In genomic region chr1:145460048-145460447, GRCh38 we compare ENCODE assay signal across 8 cellular contexts. TPM values are rescaled to one million over a fixed set of nuclear protein-coding genes. Genes with fewer than 3 reads are reported as not detected.
DNase-seq lines count a peak whose midpoint lies in the region; ATAC-seq, FAIRE-seq and TF ChIP-seq lines count a peak whose summit lies in the region.
"Not testable (repeated sequence)": the region's sequence is repeated elsewhere in the genome, so short reads cannot be mapped to it uniquely, and the experiment has no call there.

No MANE protein-coding gene starts in this region.

- H3K4me1 ChIP-seq in ES-I3 (ENCODE audit: insufficient read depth, low read length); PC-9 (replicated peaks; ENCODE audit: insufficient read depth); astrocyte (ENCODE audit: insufficient read depth, low read length); ectodermal cell (ENCODE audit: control insufficient read depth, insufficient read depth, low read length); iPS-15b (ENCODE audit: control insufficient read depth, insufficient read depth, low read length); smooth muscle cell (ENCODE audit: low read depth): not testable (repeated sequence)

- not testable (repeated sequence) for BruUV-seq in PC-9 (replicated peaks; lab: Mats Ljungman, UMichigan)

- H3K36me3 ChIP-seq in ES-I3 (ENCODE audit: insufficient read depth, low read length); PC-9 (ENCODE audit: low read depth); astrocyte (ENCODE audit: insufficient read depth, low read length); ectodermal cell (ENCODE audit: control insufficient read depth, insufficient read depth, low read length); iPS-15b (ENCODE audit: control insufficient read depth, insufficient read depth, low read length); smooth muscle cell (ENCODE audit: low read depth): not testable (repeated sequence)

- not testable (repeated sequence) for H3F3A ChIP-seq in PC-9 (ENCODE audit: insufficient read depth, low read depth); smooth muscle cell (ENCODE audit: low read depth)

- not testable (repeated sequence) for H3K4me3 Mint-ChIP-seq in astrocyte (ENCODE audit: unreplicated experiment)
- peak overlapping the region; percentile 73 for H3K4me3 Mint-ChIP-seq in nephron progenitor cell

- H3K4me3 ChIP-seq in PC-9 = peak overlapping the region; percentile 39; the same call in 1 of the 2 replicates
- H3K4me3 ChIP-seq in astrocyte (ENCODE audit: insufficient read depth, low read depth, low read length) = not testable (repeated sequence)
- peak overlapping the region; percentile 22 for H3K4me3 ChIP-seq in ectodermal cell (ENCODE audit: insufficient read depth, low read depth, low read length)
- H3K4me3 ChIP-seq in iPS-15b (ENCODE audit: low read depth, low read length) = peak overlapping the region; percentile 39
- H3K4me3 ChIP-seq in smooth muscle cell = peak overlapping the region; percentile 16

- H3K4me1 Mint-ChIP-seq in astrocyte (ENCODE audit: low read depth, unreplicated experiment); nephron progenitor cell: not testable (repeated sequence)

- CTCF ChIA-PET in PC-9 (lab: Charles Lee) = not testable (repeated sequence)

- POLR2A ChIA-PET in PC-9 (lab: Charles Lee; ENCODE audit: unreplicated experiment) = not testable (repeated sequence)

- peak in 1 of 2 experiments; percentile 6 for DNase-seq in PC-9
- not testable (repeated sequence) for DNase-seq in astrocyte (ENCODE audit: low read depth); Right ventricle myocardium inferior (ENCODE audit: missing footprints); nephron progenitor cell; smooth muscle cell (lab: John Stamatoyannopoulos, UW; ENCODE audit: unreplicated experiment)

- not testable (repeated sequence) for TF ChIP-seq CTCF in PC-9 (conservative IDR thresholded peaks at IDR 0.05); astrocyte (IDR thresholded peaks at IDR 0.05; ENCODE audit: insufficient read depth, low read depth, low read length); nephron progenitor cell (IDR thresholded peaks at IDR 0.05); smooth muscle cell (IDR thresholded peaks at IDR 0.05; ENCODE audit: borderline replicate concordance, insufficient read depth, poor library complexity, severe bottlenecking)

- H3K27me3 Mint-ChIP-seq in astrocyte (ENCODE audit: low read depth, unreplicated experiment) (peaks cover 14% of the 10 kb centered on the region), nephron progenitor cell (ENCODE audit: low read depth, poor library complexity) (peaks cover 51% of the 10 kb centered on the region)

- H2AFZ ChIP-seq in PC-9; astrocyte (ENCODE audit: low read depth, low read length); smooth muscle cell (ENCODE audit: low read depth): not testable (repeated sequence)

- not testable (repeated sequence) for FAIRE-seq in astrocyte (lab: Jason Lieb, UNC)

- not testable (repeated sequence) for H3K27ac Mint-ChIP-seq in astrocyte (ENCODE audit: unreplicated experiment); nephron progenitor cell

- intact Hi-C loops in PC-9 (cut with micrococcal nuclease; ENCODE audit: unreplicated experiment); Right ventricle myocardium inferior (cut with DNase I): not testable (repeated sequence)

- not testable (repeated sequence) for H3K9me3 ChIP-seq in ES-I3 (ENCODE audit: control insufficient read depth, insufficient read depth, low read length); PC-9 (ENCODE audit: insufficient read depth, low read depth); astrocyte (ENCODE audit: insufficient read depth, low read depth, low read length); ectodermal cell (ENCODE audit: control insufficient read depth, low read length); iPS-15b (ENCODE audit: control insufficient read depth, insufficient read depth, low read length); smooth muscle cell (replicated peaks; ENCODE audit: low read depth)

- H3K4me2 ChIP-seq in PC-9 = peak overlapping the region; percentile 50; the same call in 1 of the 2 replicates
- H3K4me2 ChIP-seq in astrocyte (ENCODE audit: low read length) = peak overlapping the region; percentile 30
- H3K4me2 ChIP-seq in smooth muscle cell = peak overlapping the region; percentile 51

- WGBS in ectodermal cell, 2 experiments = 1 to 4% methylated on average over 9 of the region's 13 CpGs
- WGBS in smooth muscle cell (ENCODE audit: low lambda C conversion rate) = 2% methylated on average over 12 of the region's 13 CpGs

- H3K79me2 ChIP-seq in PC-9 (ENCODE audit: low read depth); astrocyte (ENCODE audit: insufficient read depth, low read length); smooth muscle cell (ENCODE audit: low read depth): not testable (repeated sequence)

- H3K9me3 Mint-ChIP-seq in astrocyte (ENCODE audit: unreplicated experiment); nephron progenitor cell: not testable (repeated sequence)

- H3K9me2 ChIP-seq in PC-9 (ENCODE audit: insufficient read depth) = not testable (repeated sequence)

- not testable (repeated sequence) for H3K27me3 ChIP-seq in PC-9 (ENCODE audit: insufficient read depth, low read depth); astrocyte (ENCODE audit: insufficient read depth, low read length)
- H3K27me3 ChIP-seq in ectodermal cell (ENCODE audit: control insufficient read depth, insufficient read depth, low read length, poor library complexity, severe bottlenecking) (peaks cover 26% of the 10 kb centered on the region), iPS-15b (ENCODE audit: control insufficient read depth, insufficient read depth, low read length) (peaks cover 20% of the 10 kb centered on the region), smooth muscle cell (ENCODE audit: low read depth) (peaks cover 12% of the 10 kb centered on the region)

- H4K20me1 ChIP-seq in PC-9 (ENCODE audit: insufficient read depth); astrocyte (ENCODE audit: insufficient read depth, low read length); smooth muscle cell (ENCODE audit: low read depth): not testable (repeated sequence)

- 0 out of 2 replicates have a peak overlapping the region, but pooled peaks have one; percentile 37 for H3K27ac ChIP-seq in PC-9
- not testable (repeated sequence) for H3K27ac ChIP-seq in astrocyte (ENCODE audit: low read depth, low read length); ectodermal cell (ENCODE audit: insufficient read depth, low read depth, low read length, poor library complexity, severe bottlenecking); smooth muscle cell (ENCODE audit: low read depth)

- H3K36me3 Mint-ChIP-seq in astrocyte (ENCODE audit: low read depth, unreplicated experiment); nephron progenitor cell (ENCODE audit: low read depth): not testable (repeated sequence)

- peak overlapping the region; percentile 40; the same call in 1 of the 2 replicates for H3K9ac ChIP-seq in ES-I3 (ENCODE audit: low read depth, low read length)
- H3K9ac ChIP-seq in astrocyte (ENCODE audit: low read length); iPS-15b (ENCODE audit: low read depth, low read length); smooth muscle cell (ENCODE audit: low read depth): not testable (repeated sequence)

- ATAC-seq in Right ventricle myocardium inferior = peak; percentile 23

RNA-seq across cellular contexts. Expression of gene NBPF20, which starts 34.6 kb away (rescaled TPM):
- total RNA-seq in PC-9 (2021) (3.3 and 3.8 TPM in 2 replicates), astrocyte (1.2 and 3.0 TPM in 2 replicates), Right ventricle myocardium inferior (0.57 TPM), smooth muscle cell (2.6 and 3.3 TPM in 2 replicates)
- polyA plus RNA-seq in ectodermal cell (2013, experiment 1 of 4) = 0.37 TPM
- polyA plus RNA-seq in ectodermal cell (2013, experiment 2 of 4) = 0.39 TPM
- 0.48 TPM for polyA plus RNA-seq in ectodermal cell (2013, experiment 3 of 4)
- 0.57 TPM for polyA plus RNA-seq in ectodermal cell (2013, experiment 4 of 4)
- 0.91 and 1.7 TPM in 2 replicates for polyA plus RNA-seq in smooth muscle cell
